In genomic region chr17:17403899-17404576, GRCh38 we compare ENCODE assay signal across 8 cellular contexts.
DNase-seq lines count a peak whose midpoint lies in the region; ATAC-seq and TF ChIP-seq lines count a peak whose summit lies in the region.

No MANE protein-coding gene starts in this region.

- BruUV-seq in OCI-LY7 (replicated peaks; lab: Mats Ljungman, UMichigan), result no TSS peak

- CTCF ChIA-PET in OCI-LY7 (lab: Charles Lee; ENCODE audit: unreplicated experiment), result no interaction called here

- peak overlapping the region; percentile 80 for H2AFZ ChIP-seq in OCI-LY7 (ENCODE audit: low read length)

- H3K9me3 ChIP-seq in KOPT-K1 (ENCODE audit: insufficient read depth, low read length, poor library complexity, severe bottlenecking) (no peaks in the 10 kb centered on the region), OCI-LY7 (ENCODE audit: low read length) (no peaks in the 10 kb centered on the region), tibial artery (no peaks in the 10 kb centered on the region)

- peaks cover 36% of the 10 kb centered on the region for H3K4me1 ChIP-seq in OCI-LY7 (ENCODE audit: insufficient read depth, low read length, poor library complexity, severe bottlenecking)
- no peaks in the 10 kb centered on the region for H3K4me1 ChIP-seq in tibial artery

- POLR2A ChIA-PET in OCI-LY7 (lab: Charles Lee), result no interaction called here

- no peaks in the 10 kb centered on the region for H3K9me2 ChIP-seq in OCI-LY7 (ENCODE audit: insufficient read depth, low read length)

- no peaks in the 10 kb centered on the region for H3K79me2 ChIP-seq in OCI-LY7 (ENCODE audit: insufficient read depth, low read depth, low read length)

- H3K4me2 ChIP-seq in OCI-LY7 (ENCODE audit: low read length), result peak overlapping the region; percentile 77

- H4K20me1 ChIP-seq in OCI-LY7 (ENCODE audit: insufficient read depth, low read length), result no peaks in the 10 kb centered on the region

- intact Hi-C loops in OCI-LY7 (cut with micrococcal nuclease; ENCODE audit: unreplicated experiment) (loop anchor here (5.0 kb wide), 1 partner anchor 47 kb away; no protein-coding TSS in a partner anchor), tibial artery (cut with DNase I; ENCODE audit: low total_unique reads) (no loop called here)

- H3K4me3 ChIP-seq in OCI-LY7 (ENCODE audit: low read depth, low read length, poor library complexity, severe bottlenecking), result peak overlapping the region; percentile 51
- H3K4me3 ChIP-seq in tibial artery, result no peak overlapping the region

- H3K36me3 ChIP-seq in KOPT-K1 (ENCODE audit: insufficient read depth, low read length) (no peaks in the 10 kb centered on the region), OCI-LY7 (ENCODE audit: insufficient read depth, low read length) (no peaks in the 10 kb centered on the region), tibial artery (no peaks in the 10 kb centered on the region)

- TF ChIP-seq CTCF in OCI-LY7 (conservative IDR thresholded peaks at IDR 0.05; ENCODE audit: low read length) (no peak), tibial artery (IDR thresholded peaks at IDR 0.05) (no peak)

- no peak for ATAC-seq in GM21717 (IDR thresholded peaks at IDR 0.05; ENCODE audit: unreplicated experiment)

- peaks cover 0 to 51% of the 10 kb centered on the region in 2 donors for H3K27me3 ChIP-seq in tibial artery

- DNase-seq in OCI-LY7 (ENCODE audit: low spot score) (peak; percentile 89), activated gamma-delta T cell (lab: John Stamatoyannopoulos, UW) (peak; percentile 32), tibial artery (no peak), GOT3 (lab: John Stamatoyannopoulos, UW) (no peak), AG08395 (ENCODE audit: low spot score) (no peak)
- peak; percentile 42 to 50 for DNase-seq in stimulated activated CD4-positive, alpha-beta T cell treated with anti-CD3 and anti-CD28 coated beads, Interleukin-2, amount 100 ng/mL, for 24 hours

- H3K27ac ChIP-seq in KOPT-K1 (ENCODE audit: low read depth, low read length, poor library complexity, severe bottlenecking) (peak overlapping the region; percentile 78), OCI-LY7 (ENCODE audit: low read depth, low read length, poor library complexity, severe bottlenecking) (peak overlapping the region; percentile 87), tibial artery (no peak overlapping the region)

Comparison
In these comparisons a context has a peak if more than half of its experiments do, and no peak if none do; other contexts are left out.
1. H3K27ac ChIP-seq: peak in KOPT-K1 (single experiment) and OCI-LY7 (single experiment); none in tibial artery (0 of 2).
2. DNase-seq: peak in OCI-LY7 (single experiment), activated gamma-delta T cell (single experiment) and stimulated activated CD4-positive, alpha-beta T cell treated with anti-CD3 and anti-CD28 coated beads, Interleukin-2, amount 100 ng/mL, for 24 hours (2 of 2); none in tibial artery (0 of 2), GOT3 (single experiment) and AG08395 (single experiment).